ENCODE assay signal across 36 cellular contexts in the genomic region with DNA sequence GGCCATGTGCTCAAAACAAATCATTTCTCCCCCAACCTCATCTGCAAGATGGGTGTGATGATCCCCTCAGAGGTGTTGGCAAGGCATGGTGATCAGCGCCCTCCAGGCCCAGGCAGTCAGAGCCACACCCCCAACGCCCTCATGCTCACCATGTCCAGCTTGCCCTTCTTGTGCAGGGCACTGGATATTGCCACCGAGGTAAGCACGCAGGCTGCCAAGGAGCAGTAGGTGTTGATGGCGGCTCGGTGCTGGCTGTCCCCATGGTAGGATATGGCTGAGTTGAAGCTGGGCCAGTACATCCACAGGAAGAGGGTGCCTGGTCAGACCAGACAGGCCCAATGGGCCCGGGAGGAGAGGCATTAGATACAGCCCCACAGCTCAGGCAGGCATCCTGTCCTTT. TPM values are rescaled to one million over a fixed set of nuclear protein-coding genes. Genes with fewer than 3 reads are reported as not detected.
"Had no signal": no experiment of that assay in that cellular context is flagged by ENCODE, and none has a peak within 500 bp of the region (broad histone marks: within the 10 kb centered on the region; RNA-seq: fewer than 3 reads in every experiment).

No MANE protein-coding gene starts in this region.

- H3K4me1 ChIP-seq: ascending aorta had no signal

- H3K9me3 Mint-ChIP-seq: activated B cell treated with CpG ODN at 0.5 μM for 24 hours; activated CD4-positive, alpha-beta T cell treated with anti-CD3 and anti-CD28 coated beads, Interleukin-2, amount 10 ng/mL, durations not matched to agents 24 days and 14 days; activated naive CD4-positive, alpha-beta T cell treated with anti-CD3 and anti-CD28 coated beads, Interleukin-2, amount 50 U/mL, for 24 hours; activated naive CD8-positive, alpha-beta T cell treated with anti-CD3 and anti-CD28 coated beads, Interleukin-2, amount 10 ng/mL, durations not matched to agents 7 days and 5 days; activated naive CD8-positive, alpha-beta T cell treated with anti-CD3 and anti-CD28 coated beads, Interleukin-2, amount 50 U/mL, for 24 hours; activated T-cell treated with anti-CD3 and anti-CD28 coated beads, Interleukin-2, amount 50 U/mL, for 24 hours; brain; T-helper 1 cell treated with Interleukin-12 subunit alpha and Interleukin-12 subunit beta and Interleukin-4 antibody, amounts not matched to agents 30 μg/mL and 1 μg/mL, for 36 hours; T-helper 2 cell treated with Interferon-gamma antibody and Interleukin-4, amounts not matched to agents 5 μg/mL and 100 μg/mL, for 36 hours had no signal

- H3K4me3 ChIP-seq: ascending aorta, cardiac muscle cell had no signal

- H3K27ac Mint-ChIP-seq: activated B cell treated with CpG ODN at 0.5 μM for 24 hours; activated CD4-positive, alpha-beta memory T cell treated with anti-CD3 and anti-CD28 coated beads, Interleukin-2, amount 10 ng/mL, durations not matched to agents 7 days and 5 days; activated CD4-positive, alpha-beta T cell treated with anti-CD3 and anti-CD28 coated beads, Interleukin-2, amount 10 ng/mL, durations not matched to agents 24 days and 14 days; activated CD8-positive, alpha-beta memory T cell treated with anti-CD3 and anti-CD28 coated beads, Interleukin-2, amount 10 ng/mL, durations not matched to agents 7 days and 5 days; activated CD8-positive, alpha-beta T cell treated with anti-CD3 and anti-CD28 coated beads, Interleukin-2, amount 10 ng/mL, durations not matched to agents 7 days and 5 days; activated naive CD4-positive, alpha-beta T cell treated with anti-CD3 and anti-CD28 coated beads, Interleukin-2, amount 10 ng/mL, durations not matched to agents 7 days and 5 days; activated naive CD4-positive, alpha-beta T cell treated with anti-CD3 and anti-CD28 coated beads, Interleukin-2, amount 50 U/mL, for 24 hours; activated naive CD8-positive, alpha-beta T cell; activated naive CD8-positive, alpha-beta T cell treated with anti-CD3 and anti-CD28 coated beads, Interleukin-2, amount 10 ng/mL, durations not matched to agents 7 days and 5 days; activated naive CD8-positive, alpha-beta T cell treated with anti-CD3 and anti-CD28 coated beads, Interleukin-2, amount 50 U/mL, for 24 hours; activated T-cell treated with anti-CD3 and anti-CD28 coated beads, Interleukin-2, amount 50 U/mL, for 24 hours; activated T-helper 2 cell treated with anti-CD3 and anti-CD28 coated beads, Interferon-gamma antibody, Interleukin-2, Interleukin-4, amounts not matched to agents 10 μg/mL and 5 μg/mL and 100 μg/mL, durations not matched to agents 14 hours and 24 hours and 36 hours; brain; T-helper 1 cell treated with Interleukin-12 subunit alpha and Interleukin-12 subunit beta and Interleukin-4 antibody, amounts not matched to agents 30 μg/mL and 1 μg/mL, for 36 hours; T-helper 2 cell treated with Interferon-gamma antibody and Interleukin-4, amounts not matched to agents 5 μg/mL and 100 μg/mL, for 36 hours had no signal

- H3K36me3 ChIP-seq: ascending aorta, cardiac muscle cell had no signal

- H3K4me3 Mint-ChIP-seq: activated B cell treated with CpG ODN at 0.5 μM for 24 hours; activated CD4-positive, alpha-beta memory T cell treated with anti-CD3 and anti-CD28 coated beads, Interleukin-2, amount 10 ng/mL, durations not matched to agents 7 days and 5 days; activated CD4-positive, alpha-beta T cell treated with anti-CD3 and anti-CD28 coated beads, Interleukin-2, amount 10 ng/mL, durations not matched to agents 24 days and 14 days; activated CD8-positive, alpha-beta memory T cell treated with anti-CD3 and anti-CD28 coated beads, Interleukin-2, amount 10 ng/mL, durations not matched to agents 7 days and 5 days; activated CD8-positive, alpha-beta T cell treated with anti-CD3 and anti-CD28 coated beads, Interleukin-2, amount 10 ng/mL, durations not matched to agents 7 days and 5 days; activated naive CD4-positive, alpha-beta T cell treated with anti-CD3 and anti-CD28 coated beads, Interleukin-2, amount 10 ng/mL, durations not matched to agents 7 days and 5 days; activated naive CD4-positive, alpha-beta T cell treated with anti-CD3 and anti-CD28 coated beads, Interleukin-2, amount 50 U/mL, for 24 hours; activated naive CD8-positive, alpha-beta T cell; activated naive CD8-positive, alpha-beta T cell treated with anti-CD3 and anti-CD28 coated beads, Interleukin-2, amount 10 ng/mL, durations not matched to agents 7 days and 5 days; activated naive CD8-positive, alpha-beta T cell treated with anti-CD3 and anti-CD28 coated beads, Interleukin-2, amount 50 U/mL, for 24 hours; activated T-cell treated with anti-CD3 and anti-CD28 coated beads, Interleukin-2, amount 50 U/mL, for 24 hours; brain; central memory CD8-positive, alpha-beta T cell; T-helper 1 cell treated with Interleukin-12 subunit alpha and Interleukin-12 subunit beta and Interleukin-4 antibody, amounts not matched to agents 30 μg/mL and 1 μg/mL, for 36 hours; T-helper 2 cell treated with Interferon-gamma antibody and Interleukin-4, amounts not matched to agents 5 μg/mL and 100 μg/mL, for 36 hours had no signal

- H3K27me3 ChIP-seq: ascending aorta had no signal

- H3K9me3 ChIP-seq: ascending aorta had no signal

- ATAC-seq: activated CD8-positive, alpha-beta memory T cell treated with anti-CD3 and anti-CD28 coated beads, Interleukin-2, amount 10 ng/mL, durations not matched to agents 7 days and 5 days; activated CD8-positive, alpha-beta T cell treated with anti-CD3 and anti-CD28 coated beads, Interleukin-2, amount 10 ng/mL, durations not matched to agents 7 days and 5 days; activated naive CD8-positive, alpha-beta T cell treated with anti-CD3 and anti-CD28 coated beads, Interleukin-2, amount 50 U/mL, for 24 hours had no signal

- H3K36me3 Mint-ChIP-seq: activated CD8-positive, alpha-beta memory T cell treated with anti-CD3 and anti-CD28 coated beads, Interleukin-2, amount 10 ng/mL, durations not matched to agents 7 days and 5 days; activated naive CD4-positive, alpha-beta T cell treated with anti-CD3 and anti-CD28 coated beads, Interleukin-2, amount 10 ng/mL, durations not matched to agents 7 days and 5 days; activated naive CD4-positive, alpha-beta T cell treated with anti-CD3 and anti-CD28 coated beads, Interleukin-2, amount 50 U/mL, for 24 hours; activated naive CD8-positive, alpha-beta T cell; activated naive CD8-positive, alpha-beta T cell treated with anti-CD3 and anti-CD28 coated beads, Interleukin-2, amount 10 ng/mL, durations not matched to agents 7 days and 5 days; brain had no signal

- H3K4me1 Mint-ChIP-seq: activated B cell treated with CpG ODN at 0.5 μM for 24 hours; activated CD4-positive, alpha-beta memory T cell treated with anti-CD3 and anti-CD28 coated beads, Interleukin-2, amount 10 ng/mL, durations not matched to agents 7 days and 5 days; activated CD4-positive, alpha-beta T cell treated with anti-CD3 and anti-CD28 coated beads, Interleukin-2, amount 10 ng/mL, durations not matched to agents 24 days and 14 days; activated CD8-positive, alpha-beta memory T cell treated with anti-CD3 and anti-CD28 coated beads, Interleukin-2, amount 10 ng/mL, durations not matched to agents 7 days and 5 days; activated naive CD4-positive, alpha-beta T cell treated with anti-CD3 and anti-CD28 coated beads, Interleukin-2, amount 10 ng/mL, durations not matched to agents 7 days and 5 days; activated naive CD4-positive, alpha-beta T cell treated with anti-CD3 and anti-CD28 coated beads, Interleukin-2, amount 50 U/mL, for 24 hours; activated naive CD8-positive, alpha-beta T cell treated with anti-CD3 and anti-CD28 coated beads, Interleukin-2, amount 10 ng/mL, durations not matched to agents 7 days and 5 days; activated naive CD8-positive, alpha-beta T cell treated with anti-CD3 and anti-CD28 coated beads, Interleukin-2, amount 50 U/mL, for 24 hours; brain; central memory CD8-positive, alpha-beta T cell had no signal

- H3K27ac ChIP-seq: ascending aorta, cardiac muscle cell, VCaP had no signal

- DNase-seq: activated B cell treated with CpG ODN at 0.5 μM for 24 hours; activated CD4-positive, alpha-beta memory T cell treated with anti-CD3 and anti-CD28 coated beads, Interleukin-2, amount 10 ng/mL, durations not matched to agents 7 days and 5 days; activated CD4-positive, alpha-beta T cell treated with anti-CD3 and anti-CD28 coated beads for 4 hours; activated CD4-positive, alpha-beta T cell treated with anti-CD3 and anti-CD28 coated beads, Interleukin-2, amount 10 ng/mL, durations not matched to agents 24 days and 14 days; activated CD4-positive, alpha-beta T cell treated with anti-CD3 and anti-CD28 coated beads, Interleukin-2, amount 50 U/mL, for 48 hours; activated CD4-positive, CD25-positive, alpha-beta regulatory T cell treated with anti-CD3 and anti-CD28 coated beads, Interleukin-2, amount 50 U/mL, for 72 hours; activated CD8-positive, alpha-beta memory T cell treated with anti-CD3 and anti-CD28 coated beads for 24 hours; activated CD8-positive, alpha-beta memory T cell treated with anti-CD3 and anti-CD28 coated beads, Interleukin-2, amount 10 ng/mL, durations not matched to agents 7 days and 5 days; activated CD8-positive, alpha-beta memory T cell treated with anti-CD3 and anti-CD28 coated beads, Interleukin-2, amount 50 U/mL, for 48 hours; activated CD8-positive, alpha-beta T cell treated with anti-CD3 and anti-CD28 coated beads, Interleukin-2, amount 10 ng/mL, durations not matched to agents 7 days and 5 days; activated effector memory CD4-positive, alpha-beta T cell treated with Interleukin-2 at 50 U/mL for 16 hours; activated gamma-delta T cell; activated naive CD4-positive, alpha-beta T cell treated with anti-CD3 and anti-CD28 coated beads, Interleukin-2, amount 10 ng/mL, durations not matched to agents 7 days and 5 days; activated naive CD4-positive, alpha-beta T cell treated with Interleukin-2 at 50 U/mL for 16 hours; activated naive CD8-positive, alpha-beta T cell treated with anti-CD3 and anti-CD28 coated beads, Interleukin-2, amount 10 ng/mL, durations not matched to agents 7 days and 5 days; activated naive CD8-positive, alpha-beta T cell treated with anti-CD3 and anti-CD28 coated beads, Interleukin-2, amount 50 U/mL, for 24 hours; activated T-cell treated with anti-CD3 and anti-CD28 coated beads, Interleukin-2, amount 50 U/mL, for 24 hours; activated T-cell treated with anti-CD3 and anti-CD28 coated beads, Interleukin-2, amount 50 U/mL, for 48 hours; amygdala; anterior cingulate cortex; caudate nucleus; cerebellar nuclear complex; T-helper 1 cell; T-helper 2 cell; T-helper 9 cell had no signal

RNA-seq across cellular contexts. Expression of a gene that starts 17.2 kb away (rescaled TPM):
- total RNA-seq: activated B cell treated with CpG ODN at 0.5 μM for 24 hours; activated CD4-positive, alpha-beta memory T cell treated with anti-CD3 and anti-CD28 coated beads, Interleukin-2, amount 10 ng/mL, durations not matched to agents 7 days and 5 days; activated CD4-positive, alpha-beta T cell treated with anti-CD3 and anti-CD28 coated beads, Interleukin-2, amount 10 ng/mL, durations not matched to agents 24 days and 14 days; activated CD8-positive, alpha-beta memory T cell treated with anti-CD3 and anti-CD28 coated beads, Interleukin-2, amount 10 ng/mL, durations not matched to agents 7 days and 5 days; activated CD8-positive, alpha-beta T cell treated with anti-CD3 and anti-CD28 coated beads, Interleukin-2, amount 10 ng/mL, durations not matched to agents 7 days and 5 days; activated naive CD8-positive, alpha-beta T cell treated with anti-CD3 and anti-CD28 coated beads, Interleukin-2, amount 10 ng/mL, durations not matched to agents 7 days and 5 days; activated T-helper 2 cell treated with anti-CD3 and anti-CD28 coated beads, Interferon-gamma antibody, Interleukin-2, Interleukin-4, amounts not matched to agents 10 μg/mL and 5 μg/mL and 100 μg/mL, durations not matched to agents 14 hours and 24 hours and 36 hours; cardiac muscle cell; chondrocyte had no signal
